ENCODE assay signal across 8 cellular contexts in the genomic region with DNA sequence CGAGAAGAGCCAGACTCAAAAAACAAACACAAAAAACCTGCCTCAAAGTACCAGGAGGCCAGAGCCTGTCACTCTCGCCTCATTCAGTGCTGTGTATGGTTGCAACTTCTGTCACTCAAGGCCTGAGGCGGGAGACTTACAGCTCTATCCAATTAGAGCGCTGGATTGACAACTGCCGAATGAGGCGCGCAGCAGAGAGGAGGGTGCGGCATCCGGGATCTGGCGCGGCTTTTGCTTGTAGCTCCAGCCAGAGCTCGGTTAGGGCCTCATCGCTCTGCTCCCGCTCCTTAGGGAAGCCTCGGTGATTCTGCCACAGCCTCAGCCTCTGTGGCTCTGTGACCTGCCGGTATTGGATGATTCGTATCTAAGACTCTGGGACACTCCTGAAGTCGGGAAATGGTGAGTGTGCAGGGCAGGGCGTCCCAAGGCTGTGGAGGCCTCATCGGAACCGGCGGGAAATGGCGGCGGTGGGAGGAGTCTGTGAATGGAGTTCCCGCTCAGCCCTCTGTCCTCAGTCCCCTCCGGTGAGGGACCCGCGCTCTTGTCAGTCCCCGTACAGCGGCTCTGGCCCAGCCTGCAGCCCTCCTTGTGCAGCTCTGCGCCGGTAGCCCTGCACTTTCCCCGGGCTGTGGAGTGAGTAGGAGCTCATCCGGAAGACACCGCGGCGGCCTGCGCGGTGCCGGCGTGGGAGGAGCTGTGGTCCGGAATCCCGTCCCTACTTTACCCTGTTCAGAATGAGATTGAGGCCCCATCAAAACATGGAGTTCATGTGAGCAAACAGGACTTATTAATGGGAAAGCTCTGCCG. TPM values are rescaled to one million over a fixed set of nuclear protein-coding genes. Genes with fewer than 3 reads are reported as not detected.
DNase-seq lines count a peak whose midpoint lies in the region; ATAC-seq and TF ChIP-seq lines count a peak whose summit lies in the region.

Gene ZNF718, plus strand, starts transcription at position 227 of the 807 bp plus-strand sequence. Its CDS starts 170 bp downstream, at position 397.

- POLR2A ChIA-PET in CD8-positive, alpha-beta memory T cell (lab: Charles Lee) = interaction anchor here (0.5 to 2.0 kb wide), 6 partner anchors 71 to 540 kb away, joined by 3 to 6 read pairs (median 4); partner anchors contain the start of genes ZNF141 and ZNF595
- POLR2A ChIA-PET in OCI-LY7 (lab: Charles Lee) = interaction anchor here (1.0 to 1.5 kb wide), 3 partner anchors 9 to 375 kb away, joined by 3 to 4 read pairs (median 3); no protein-coding TSS in a partner anchor

- peak within 1 kb of the TSS; percentile 92 to 99 (median 96) for H3K27ac Mint-ChIP-seq in CD8-positive, alpha-beta memory T cell

- H2AFZ ChIP-seq in OCI-LY7 (ENCODE audit: low read length) = peak within 1 kb of the TSS; percentile 69; the same call in 1 of the 2 replicates

- DNase-seq in CD8-positive, alpha-beta memory T cell = peak; percentile 82 to 93 (median 85)
- DNase-seq in HS-5 (ENCODE audit: low read depth) (peak; percentile 92), OCI-LY7 (ENCODE audit: low spot score) (peak; percentile 93), epithelial cell of proximal tubule (ENCODE audit: low read depth) (peak; percentile 81)
- DNase-seq in activated T-cell treated with anti-CD3 and anti-CD28 coated beads, Interleukin-2, amount 50 U/mL, for 1 hour = peak; percentile 90
- peak; percentile 78 to 80 for DNase-seq in stimulated activated CD8-positive, alpha-beta memory T cell treated with anti-CD3 and anti-CD28 coated beads, Interleukin-4, amount 100 ng/mL, for 4 hours (ENCODE audit: low read depth in 2 of 2, low spot score in 1 of 2)

- H3K4me1 Mint-ChIP-seq in CD8-positive, alpha-beta memory T cell = peaks cover 52 to 57% (median 54%) of the 10 kb centered on the region in 3 donors

- peaks cover 21 to 71% (median 65%) of the 10 kb centered on the region in 5 donors for H3K9me3 Mint-ChIP-seq in CD8-positive, alpha-beta memory T cell

- H4K20me1 ChIP-seq in OCI-LY7 (ENCODE audit: insufficient read depth, low read length) = no peaks in the 10 kb centered on the region

- H3K4me2 ChIP-seq in OCI-LY7 (ENCODE audit: low read length) = peak within 1 kb of the TSS; percentile 64

- CTCF ChIA-PET in CD8-positive, alpha-beta memory T cell (lab: Charles Lee) = interaction anchor here (0.7 to 0.9 kb wide), 2 partner anchors 36 to 118 kb away, joined by 3 read pairs; no protein-coding TSS in a partner anchor
- CTCF ChIA-PET in OCI-LY7 (lab: Charles Lee; ENCODE audit: unreplicated experiment) = interaction anchor here (0.6 kb wide), 1 partner anchor 327 kb away, joined by 3 read pairs; no protein-coding TSS in a partner anchor

- peaks cover 11% of the 10 kb centered on the region for H3K9me3 ChIP-seq in CD8-positive, alpha-beta memory T cell (ENCODE audit: low read length)
- H3K9me3 ChIP-seq in OCI-LY7 (ENCODE audit: low read length) (peaks cover 19% of the 10 kb centered on the region; the same call in 1 of the 2 replicates), mucosa of rectum (ENCODE audit: control insufficient read depth in 2 of 2, low read length in 2 of 2) (peaks cover under 1% of the 10 kb centered on the region in 2 donors)

- peaks cover 0 to 6% of the 10 kb centered on the region in 2 donors for H3K27me3 Mint-ChIP-seq in CD8-positive, alpha-beta memory T cell

- peak within 1 kb of the TSS; percentile 78 for H3K27ac ChIP-seq in CD8-positive, alpha-beta memory T cell (ENCODE audit: low read depth, low read length)
- H3K27ac ChIP-seq in OCI-LY7 (ENCODE audit: low read depth, low read length, poor library complexity, severe bottlenecking) (peak within 1 kb of the TSS; percentile 71), mucosa of rectum (ENCODE audit: low read depth in 2 of 2, low read length in 2 of 2) (peak within 1 kb of the TSS; percentile 91 to 93)

- intact Hi-C loops in OCI-LY7 (cut with micrococcal nuclease; ENCODE audit: unreplicated experiment) = loop anchor here (1.0 kb wide), 1 partner anchor 10 kb away; no protein-coding TSS in a partner anchor

- H3K9me2 ChIP-seq in OCI-LY7 (ENCODE audit: insufficient read depth, low read length) = no peaks in the 10 kb centered on the region

- no peak for TF ChIP-seq CTCF in OCI-LY7 (conservative IDR thresholded peaks at IDR 0.05; ENCODE audit: low read length)
- no peak for TF ChIP-seq CTCF in epithelial cell of proximal tubule (conservative IDR thresholded peaks at IDR 0.05; ENCODE audit: low read depth, low read length)

- peak; percentile 98 for ATAC-seq in GM19463 (IDR thresholded peaks at IDR 0.05; ENCODE audit: unreplicated experiment)

- no peaks in the 10 kb centered on the region for H3K27me3 ChIP-seq in CD8-positive, alpha-beta memory T cell (ENCODE audit: insufficient read depth, low read length, poor library complexity, severe bottlenecking)
- no peaks in the 10 kb centered on the region for H3K27me3 ChIP-seq in mucosa of rectum (ENCODE audit: control insufficient read depth in 2 of 2, insufficient read depth in 2 of 2, low read length in 2 of 2)

- H3K4me3 ChIP-seq in CD8-positive, alpha-beta memory T cell (ENCODE audit: low read length) = peak within 1 kb of the TSS; percentile 92
- peak within 1 kb of the TSS; percentile 81 for H3K4me3 ChIP-seq in OCI-LY7 (ENCODE audit: low read depth, low read length, poor library complexity, severe bottlenecking)
- peak within 1 kb of the TSS; percentile 94 for H3K4me3 ChIP-seq in epithelial cell of proximal tubule (ENCODE audit: low read depth, low read length)
- peak within 1 kb of the TSS; percentile 91 to 98 for H3K4me3 ChIP-seq in mucosa of rectum (ENCODE audit: low read length in 2 of 2)

- H3K4me1 ChIP-seq in CD8-positive, alpha-beta memory T cell (ENCODE audit: insufficient read depth, low read length) = peaks cover 40% of the 10 kb centered on the region
- H3K4me1 ChIP-seq in OCI-LY7 (ENCODE audit: insufficient read depth, low read length, poor library complexity, severe bottlenecking) = peaks cover 6% of the 10 kb centered on the region
- H3K4me1 ChIP-seq in mucosa of rectum (ENCODE audit: control insufficient read depth in 2 of 2, insufficient read depth in 2 of 2, low read length in 2 of 2) = peaks cover 6 to 8% of the 10 kb centered on the region in 2 donors

- no TSS peak for BruUV-seq in OCI-LY7 (replicated peaks; lab: Mats Ljungman, UMichigan)

- peak within 1 kb of the TSS; percentile 83 to 90 for H3K9ac ChIP-seq in mucosa of rectum (ENCODE audit: low read depth in 1 of 2, low read length in 2 of 2)

- H3K36me3 ChIP-seq in CD8-positive, alpha-beta memory T cell (ENCODE audit: insufficient read depth, low read length) = peaks cover 20% of the 10 kb centered on the region
- H3K36me3 ChIP-seq in OCI-LY7 (ENCODE audit: insufficient read depth, low read length) (peaks cover 15% of the 10 kb centered on the region), mucosa of rectum (ENCODE audit: control insufficient read depth in 2 of 2, insufficient read depth in 2 of 2, low read length in 2 of 2) (peaks cover 0 to 6% of the 10 kb centered on the region in 2 donors)

- peaks cover 10 to 59% (median 52%) of the 10 kb centered on the region in 3 donors for H3K36me3 Mint-ChIP-seq in CD8-positive, alpha-beta memory T cell

- H3K79me2 ChIP-seq in OCI-LY7 (ENCODE audit: insufficient read depth, low read depth, low read length) = peaks cover 24% of the 10 kb centered on the region

- H3K4me3 Mint-ChIP-seq in CD8-positive, alpha-beta memory T cell = peak within 1 kb of the TSS; percentile 94 to 100 (median 99)

RNA-seq across cellular contexts. Expression of gene ZNF718, which starts in this region (rescaled TPM):
- 10 to 100 TPM; 10.0 to 10.7 TPM for total RNA-seq in CD8-positive, alpha-beta memory T cell
- 5.8 TPM for polyA plus RNA-seq in CD8-positive, alpha-beta memory T cell
- total RNA-seq in OCI-LY7 (2014; rRNA removed; shearing (Covaris generic)) = 18.7 and 22.9 TPM in 2 replicates
- total RNA-seq in OCI-LY7 (2022) (13.2 and 14.3 TPM in 2 replicates), epithelial cell of proximal tubule (4.2 and 6.9 TPM in 2 replicates)

Comparison
In these comparisons a context has a peak if more than half of its experiments do, and no peak if none do; other contexts are left out.
1. Peak in every context shown above with its lines: DNase-seq, ATAC-seq, H3K4me3 ChIP-seq and H3K27ac ChIP-seq.